ENCODE assay signal across 8 cellular contexts in genomic region chr1:185439727-185440415, GRCh38.
DNase-seq lines count a peak whose midpoint lies in the region; ATAC-seq, FAIRE-seq and TF ChIP-seq lines count a peak whose summit lies in the region.
"Had no signal": no experiment of that assay in that cellular context is flagged by ENCODE, and none has a peak within 500 bp of the region (broad histone marks: within the 10 kb centered on the region; RNA-seq: fewer than 3 reads in every experiment).

No MANE protein-coding gene starts in this region.

- no peak overlapping the region for H2AFZ ChIP-seq in K562 (ENCODE audit: low read depth, low read length)

- TF ChIP-seq RAD21 in K562 (CRISPR knock-in tag; conservative IDR thresholded peaks at IDR 0.05 in 1 of 2, IDR thresholded peaks at IDR 0.05 in 1 of 2), result no peak; a peak in 1 of 4 replicates

- TF ChIP-seq CTCF in K562 (IDR thresholded peaks at IDR 0.05 in 2 of 3, conservative IDR thresholded peaks at IDR 0.05 in 1 of 3; ENCODE audit: insufficient read depth in 2 of 3, low read depth in 1 of 3, low read length in 3 of 3) (no peak), omental fat pad (IDR thresholded peaks at IDR 0.05) (no peak)

- BruUV-seq in K562 (replicated peaks; lab: Mats Ljungman, UMichigan), result no TSS peak

- H3K27ac ChIP-seq in K562 (ENCODE audit: extremely low read depth, low read depth, low read length), result no peak overlapping the region

- H3K27me3 ChIP-seq in K562 (ENCODE audit: control insufficient read depth in 2 of 2, insufficient read depth in 2 of 2, low read length in 2 of 2), result peaks cover 3 to 4% of the 10 kb centered on the region in 2 experiments; a peak in 1 of 5 replicates

- H3K9me3 ChIP-seq in K562 (replicated peaks; ENCODE audit: control insufficient read depth, insufficient read depth, low read depth, low read length), result no peaks in the 10 kb centered on the region

- H4K20me1 ChIP-seq in K562 (replicated peaks; ENCODE audit: control insufficient read depth, insufficient read depth, low read length), result no peaks in the 10 kb centered on the region

- ATAC-seq in GM21717 (IDR thresholded peaks at IDR 0.05; ENCODE audit: unreplicated experiment) (peak; percentile 88), K562 (peak; percentile 42), omental fat pad (ENCODE audit: low FRiP score) (peak; percentile 50)

- no peaks in the 10 kb centered on the region for H3K79me2 ChIP-seq in K562 (ENCODE audit: control insufficient read depth, insufficient read depth, low read length)

- CTCF ChIA-PET in K562 (lab: Yijun Ruan, JAX; ENCODE audit: low intra/inter-chr PET ratio), result no interaction called here

- H3K4me2 ChIP-seq in K562 (ENCODE audit: insufficient read depth, low read length), result no peak overlapping the region

- WGBS in K562 (ENCODE audit: insufficient coverage, low coverage, missing lambda C conversion rate), result 0% methylated on average over 1 of the region's 1 CpG

- no peak for TF ChIP-seq POLR2A in K562 (conservative IDR thresholded peaks at IDR 0.05)

- in situ Hi-C loops in KBM-7 (cut with MboI; ENCODE audit: low pct_unique_long_range_greater_than_20kb, low sequenced_read_pairs) (no loop called here), K562 (cut with MboI) (no loop called here)

- no peak overlapping the region for H3K4me3 ChIP-seq in K562

- peak; percentile 40; the same call in 1 of the 2 replicates for TF ChIP-seq EP300 in K562 (IDR thresholded peaks at IDR 0.05; ENCODE audit: low read length)

- DNase-seq in GM18507 (ENCODE audit: extremely low spot score, insufficient read length, low read depth), result no peak
- peak; percentile 18 for DNase-seq in KBM-7
- DNase-seq in K562 (ENCODE audit: extremely low read depth in 1 of 4, low spot score in 3 of 4), result peak in 1 of 4 experiments; percentile 24
- no peak for DNase-seq in omental fat pad (ENCODE audit: low spot score)
- no peak for DNase-seq in midbrain (lab: John Stamatoyannopoulos, UW)
- DNase-seq in DMS153 (lab: John Stamatoyannopoulos, UW), result no peak

- POLR2A ChIA-PET in K562 (lab: Yijun Ruan, JAX), result interaction anchor here (0.8 to 1.3 kb wide), 2 partner anchors 12 to 13 kb away, joined by 4 read pairs; no protein-coding TSS in a partner anchor

- H3K9ac ChIP-seq in K562 (ENCODE audit: insufficient read depth in 1 of 2, low read depth in 2 of 2, low read length in 2 of 2), result no peak overlapping the region

- FAIRE-seq in GM18507 (lab: Jason Lieb, UNC) (peak; percentile 53), K562 (lab: Jason Lieb, UNC) (no peak)
- FAIRE-seq: TTC549 had no signal

- intact Hi-C loops in K562 (cut with micrococcal nuclease), result no loop called here

- no peaks in the 10 kb centered on the region for H3K36me3 ChIP-seq in K562 (ENCODE audit: control insufficient read depth, insufficient read depth, low read length)

- no peaks in the 10 kb centered on the region; a peak in 1 of 5 replicates for H3K4me1 ChIP-seq in K562 (replicated peaks in 1 of 2; ENCODE audit: control insufficient read depth in 2 of 2, insufficient read depth in 2 of 2, low read length in 2 of 2)

- no peaks in the 10 kb centered on the region for H3K9me1 ChIP-seq in K562 (ENCODE audit: control insufficient read depth, insufficient read depth, low read length)

TF ChIP-seq in K562, 482 proteins besides CTCF, POLR2A, EP300 and RAD21 (continues in another document):
- TF ChIP-seq SOX6 (IDR thresholded peaks at IDR 0.05), result peak; percentile 50; the same call in 1 of the 2 replicates
- TF ChIP-seq NR4A1 (CRISPR knock-in tag; IDR thresholded peaks at IDR 0.05), result no peak
- no peak for TF ChIP-seq NR4A1 (tag; IDR thresholded peaks at IDR 0.05)
- TF ChIP-seq JUN (IDR thresholded peaks at IDR 0.05; ENCODE audit: borderline replicate concordance, low read depth, low read length), result peak; percentile 59; the same call in 1 of the 2 replicates
- TF ChIP-seq JUN (CRISPR knock-in tag; IDR thresholded peaks at IDR 0.05; ENCODE audit: borderline replicate concordance), result no peak
- no peak for TF ChIP-seq NRF1 (conservative IDR thresholded peaks at IDR 0.05 in 1 of 2, IDR thresholded peaks at IDR 0.05 in 1 of 2)
- TF ChIP-seq PTRF (tag; IDR thresholded peaks at IDR 0.05), result no peak
- TF ChIP-seq, protein P1, sequence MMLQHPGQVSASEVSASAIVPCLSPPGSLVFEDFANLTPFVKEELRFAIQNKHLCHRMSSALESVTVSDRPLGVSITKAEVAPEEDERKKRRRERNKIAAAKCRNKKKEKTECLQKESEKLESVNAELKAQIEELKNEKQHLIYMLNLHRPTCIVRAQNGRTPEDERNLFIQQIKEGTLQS (IDR thresholded peaks at IDR 0.05), result peak; percentile 65; the same call in 1 of the 2 replicates
- TF ChIP-seq, protein P1 (CRISPR knock-in tag; conservative IDR thresholded peaks at IDR 0.05), result no peak
- TF ChIP-seq ZNF277 (CRISPR knock-in tag; IDR thresholded peaks at IDR 0.05; ENCODE audit: borderline replicate concordance), result no peak
- TF ChIP-seq, protein P2, sequence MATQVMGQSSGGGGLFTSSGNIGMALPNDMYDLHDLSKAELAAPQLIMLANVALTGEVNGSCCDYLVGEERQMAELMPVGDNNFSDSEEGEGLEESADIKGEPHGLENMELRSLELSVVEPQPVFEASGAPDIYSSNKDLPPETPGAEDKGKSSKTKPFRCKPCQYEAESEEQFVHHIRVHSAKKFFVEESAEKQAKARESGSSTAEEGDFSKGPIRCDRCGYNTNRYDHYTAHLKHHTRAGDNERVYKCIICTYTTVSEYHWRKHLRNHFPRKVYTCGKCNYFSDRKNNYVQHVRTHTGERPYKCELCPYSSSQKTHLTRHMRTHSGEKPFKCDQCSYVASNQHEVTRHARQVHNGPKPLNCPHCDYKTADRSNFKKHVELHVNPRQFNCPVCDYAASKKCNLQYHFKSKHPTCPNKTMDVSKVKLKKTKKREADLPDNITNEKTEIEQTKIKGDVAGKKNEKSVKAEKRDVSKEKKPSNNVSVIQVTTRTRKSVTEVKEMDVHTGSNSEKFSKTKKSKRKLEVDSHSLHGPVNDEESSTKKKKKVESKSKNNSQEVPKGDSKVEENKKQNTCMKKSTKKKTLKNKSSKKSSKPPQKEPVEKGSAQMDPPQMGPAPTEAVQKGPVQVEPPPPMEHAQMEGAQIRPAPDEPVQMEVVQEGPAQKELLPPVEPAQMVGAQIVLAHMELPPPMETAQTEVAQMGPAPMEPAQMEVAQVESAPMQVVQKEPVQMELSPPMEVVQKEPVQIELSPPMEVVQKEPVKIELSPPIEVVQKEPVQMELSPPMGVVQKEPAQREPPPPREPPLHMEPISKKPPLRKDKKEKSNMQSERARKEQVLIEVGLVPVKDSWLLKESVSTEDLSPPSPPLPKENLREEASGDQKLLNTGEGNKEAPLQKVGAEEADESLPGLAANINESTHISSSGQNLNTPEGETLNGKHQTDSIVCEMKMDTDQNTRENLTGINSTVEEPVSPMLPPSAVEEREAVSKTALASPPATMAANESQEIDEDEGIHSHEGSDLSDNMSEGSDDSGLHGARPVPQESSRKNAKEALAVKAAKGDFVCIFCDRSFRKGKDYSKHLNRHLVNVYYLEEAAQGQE (CRISPR knock-in tag; IDR thresholded peaks at IDR 0.05; ENCODE audit: low read depth), result no peak
- TF ChIP-seq CHD4 (IDR thresholded peaks at IDR 0.05; ENCODE audit: insufficient read depth, insufficient replicate concordance, low read depth, low read length, poor library complexity, severe bottlenecking), result no peak
- TF ChIP-seq TFAM (CRISPR knock-in tag; conservative IDR thresholded peaks at IDR 0.05), result no peak
- peak; percentile 46; the same call in 1 of the 2 replicates for TF ChIP-seq L3MBTL2 (IDR thresholded peaks at IDR 0.05)
- TF ChIP-seq FOXK1 (CRISPR knock-in tag; IDR thresholded peaks at IDR 0.05; ENCODE audit: borderline replicate concordance), result no peak
- no peak for TF ChIP-seq HEY1 (CRISPR knock-in tag; IDR thresholded peaks at IDR 0.05; ENCODE audit: borderline replicate concordance)
- no peak for TF ChIP-seq SIX5 (IDR thresholded peaks at IDR 0.05; ENCODE audit: borderline replicate concordance in 1 of 2, insufficient read depth in 1 of 2, low read depth in 1 of 2, low read length in 2 of 2)
- TF ChIP-seq ZNF41 (CRISPR knock-in tag; conservative IDR thresholded peaks at IDR 0.05), result no peak
- TF ChIP-seq POLR2AphosphoS5 (IDR thresholded peaks at IDR 0.05; ENCODE audit: control insufficient read depth, insufficient read depth, low read depth, low read length), result no peak
- TF ChIP-seq, protein P3, sequence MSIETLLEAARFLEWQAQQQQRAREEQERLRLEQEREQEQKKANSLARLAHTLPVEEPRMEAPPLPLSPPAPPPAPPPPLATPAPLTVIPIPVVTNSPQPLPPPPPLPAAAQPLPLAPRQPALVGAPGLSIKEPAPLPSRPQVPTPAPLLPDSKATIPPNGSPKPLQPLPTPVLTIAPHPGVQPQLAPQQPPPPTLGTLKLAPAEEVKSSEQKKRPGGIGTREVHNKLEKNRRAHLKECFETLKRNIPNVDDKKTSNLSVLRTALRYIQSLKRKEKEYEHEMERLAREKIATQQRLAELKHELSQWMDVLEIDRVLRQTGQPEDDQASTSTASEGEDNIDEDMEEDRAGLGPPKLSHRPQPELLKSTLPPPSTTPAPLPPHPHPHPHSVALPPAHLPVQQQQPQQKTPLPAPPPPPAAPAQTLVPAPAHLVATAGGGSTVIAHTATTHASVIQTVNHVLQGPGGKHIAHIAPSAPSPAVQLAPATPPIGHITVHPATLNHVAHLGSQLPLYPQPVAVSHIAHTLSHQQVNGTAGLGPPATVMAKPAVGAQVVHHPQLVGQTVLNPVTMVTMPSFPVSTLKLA (conservative IDR thresholded peaks at IDR 0.05), result 0 out of 4 replicates have a peak, but pooled peaks of 1 of the 2 experiments have one; percentile 28
- no peak for TF ChIP-seq GTF2F1 (IDR thresholded peaks at IDR 0.05; ENCODE audit: low read depth, low read length)
- no peak for TF ChIP-seq NBN (IDR thresholded peaks at IDR 0.05; ENCODE audit: low read depth)
